ENCODE assay signal across 8 cellular contexts in genomic region chr7:128459394-128459878, GRCh38. TPM values are rescaled to one million over a fixed set of nuclear protein-coding genes. Genes with fewer than 3 reads are reported as not detected.
DNase-seq lines count a peak whose midpoint lies in the region; ATAC-seq, FAIRE-seq and TF ChIP-seq lines count a peak whose summit lies in the region.

No MANE protein-coding gene starts in this region.

- DNase-seq in DMS53 (lab: John Stamatoyannopoulos, UW) (peak; percentile 80), HT1080 (ENCODE audit: low read depth) (peak; percentile 58), RWPE1 (ENCODE audit: low spot score) (peak; percentile 34), glomerular visceral epithelial cell (ENCODE audit: extremely low spot score) (peak; percentile 45), prostate gland (ENCODE audit: low spot score) (peak; percentile 56), GM12891 (ENCODE audit: insufficient read length, low spot score) (no peak)
- DNase-seq in activated naive CD4-positive, alpha-beta T cell (lab: John Stamatoyannopoulos, UW) = peak; percentile 5 to 42 (median 15)

- intact Hi-C loops in prostate gland (cut with DNase I) = loop anchor here (10.0 kb wide), 1 partner anchor 55 kb away; the partner anchor contains the start of gene IMPDH1

- TF ChIP-seq CTCF in RWPE1 (conservative IDR thresholded peaks at IDR 0.05; ENCODE audit: low read depth) (peak; percentile 61), prostate gland (IDR thresholded peaks at IDR 0.05) (peak; percentile 40 to 85 (median 82))

- no peaks in the 10 kb centered on the region for H3K27me3 ChIP-seq in prostate gland (replicated peaks; ENCODE audit: insufficient read depth)

- H3K27ac ChIP-seq in RWPE1 (no peak overlapping the region), prostate gland (no peak overlapping the region)

- FAIRE-seq in GM12891 (lab: Jason Lieb, UNC) = no peak

- WGBS in prostate gland = 36% methylated on average over 5 of the region's 5 CpGs

- no peak overlapping the region for H3K4me3 ChIP-seq in prostate gland

- POLR2A ChIA-PET in RWPE1 (lab: Yijun Ruan, JAX; ENCODE audit: low non-redundant PET) = no interaction called here

- TF ChIP-seq POLR2A in prostate gland (IDR thresholded peaks at IDR 0.05) = no peak
- TF ChIP-seq POLR2A in GM12891 (IDR thresholded peaks at IDR 0.05; ENCODE audit: low read depth, low read length) = no peak

- CTCF ChIA-PET in RWPE1 (lab: Yijun Ruan, JAX) = interaction anchor here (1.4 to 1.9 kb wide), 2 partner anchors 32 to 112 kb away, joined by 5 to 6 read pairs; no protein-coding TSS in a partner anchor

- peaks cover 23% of the 10 kb centered on the region for H3K4me1 ChIP-seq in prostate gland (replicated peaks)

- H3K36me3 ChIP-seq in prostate gland = no peaks in the 10 kb centered on the region

- no peaks in the 10 kb centered on the region for H3K9me3 ChIP-seq in prostate gland

- peak; percentile 50 for ATAC-seq in GM21390 (IDR thresholded peaks at IDR 0.05; ENCODE audit: unreplicated experiment)

TF ChIP-seq in GM12891, 5 proteins besides CTCF, POLR2A, EP300 and RAD21:
- TF ChIP-seq SPI1 (IDR thresholded peaks at IDR 0.05; ENCODE audit: low read depth, low read length) = no peak
- TF ChIP-seq POU2F2 (IDR thresholded peaks at IDR 0.05; ENCODE audit: low read depth, low read length) = no peak
- TF ChIP-seq TAF1 (IDR thresholded peaks at IDR 0.05; ENCODE audit: low read depth, low read length) = no peak
- no peak for TF ChIP-seq PAX5 (IDR thresholded peaks at IDR 0.05; ENCODE audit: insufficient read depth, low read length, severe bottlenecking)
- TF ChIP-seq POLR2AphosphoS5 (IDR thresholded peaks at IDR 0.05; ENCODE audit: low read depth, low read length) = no peak

RNA-seq across cellular contexts. Expression of gene HILPDA, which starts 3.8 kb away (rescaled TPM):
- 12.2 and 14.0 TPM in 2 replicates for total RNA-seq in HT1080 (2014; rRNA removed; shearing (Covaris generic))
- 15.2 and 16.0 TPM in 2 replicates for polyA plus RNA-seq in HT1080 (2015; cell fraction: cytosol; rRNA removed)
- polyA plus RNA-seq in HT1080 (2015; cell fraction: nucleus; rRNA removed) = 13.2 and 14.0 TPM in 2 replicates
- 10 to 100 TPM in 1 of 2 donors, 1 to 10 TPM in 1; 6.9 to 41.5 TPM for total RNA-seq in prostate gland
- polyA plus RNA-seq in GM12891 (2012; ENCODE audit: low read depth, missing spikeins) = 26.3 TPM

RNA-seq across cellular contexts. Expression of gene METTL2B, which starts 17.1 kb away (rescaled TPM):
- 49.4 and 62.9 TPM in 2 replicates for total RNA-seq in HT1080 (2014; rRNA removed; shearing (Covaris generic))
- polyA plus RNA-seq in HT1080 (2015; cell fraction: cytosol; rRNA removed) = 44.1 and 53.1 TPM in 2 replicates
- 52.9 and 59.8 TPM in 2 replicates for polyA plus RNA-seq in HT1080 (2015; cell fraction: nucleus; rRNA removed)
- total RNA-seq in prostate gland = 10 to 100 TPM; 16.2 to 28.9 TPM
- 14.1 TPM for polyA plus RNA-seq in GM12891 (2012; ENCODE audit: low read depth, missing spikeins)

RNA-seq across cellular contexts. Expression of gene IMPDH1, which starts 49.7 kb away (rescaled TPM):
- 69.8 and 71.3 TPM in 2 replicates for total RNA-seq in HT1080 (2014; rRNA removed; shearing (Covaris generic))
- 44.5 and 56.5 TPM in 2 replicates for polyA plus RNA-seq in HT1080 (2015; cell fraction: cytosol; rRNA removed)
- 46.9 and 48.8 TPM in 2 replicates for polyA plus RNA-seq in HT1080 (2015; cell fraction: nucleus; rRNA removed)
- 10 to 100 TPM; 48.2 to 91.6 TPM for total RNA-seq in prostate gland
- polyA plus RNA-seq in GM12891 (2012; ENCODE audit: low read depth, missing spikeins) = 16.2 TPM
